In genomic region chr15:71116942-71117341, GRCh38 we compare ENCODE assay signal across 11 cellular contexts. TPM values are rescaled to one million over a fixed set of nuclear protein-coding genes. Genes with fewer than 3 reads are reported as not detected.
DNase-seq lines count a peak whose midpoint lies in the region; ATAC-seq, FAIRE-seq and TF ChIP-seq lines count a peak whose summit lies in the region.
"Had no signal": no experiment of that assay in that cellular context is flagged by ENCODE, and none has a peak within 500 bp of the region (broad histone marks: within the 10 kb centered on the region; RNA-seq: fewer than 3 reads in every experiment).

No MANE protein-coding gene starts in this region.

- peak overlapping the region; percentile 85 for H3K4me3 Mint-ChIP-seq in astrocyte (ENCODE audit: unreplicated experiment)
- H3K4me3 Mint-ChIP-seq in stimulated activated memory B cell treated with anti-CD40 and anti-IgM and Interleukin-4, amounts not matched to agents 10 μg/mL and 1 μg/mL and 100 μg/mL, for 72 hours, result no peak overlapping the region

- no peaks in the 10 kb centered on the region for H3K36me3 ChIP-seq in astrocyte (ENCODE audit: insufficient read depth, low read length)
- no peaks in the 10 kb centered on the region for H3K36me3 ChIP-seq in iPS-15b (ENCODE audit: control insufficient read depth, insufficient read depth, low read length)
- no peaks in the 10 kb centered on the region for H3K36me3 ChIP-seq in smooth muscle cell (ENCODE audit: low read depth)

- H3F3A ChIP-seq in smooth muscle cell (ENCODE audit: low read depth), result no peaks in the 10 kb centered on the region

- no peaks in the 10 kb centered on the region for H3K9me3 Mint-ChIP-seq in astrocyte (ENCODE audit: unreplicated experiment)
- no peaks in the 10 kb centered on the region for H3K9me3 Mint-ChIP-seq in stimulated activated memory B cell treated with anti-CD40 and anti-IgM and Interleukin-4, amounts not matched to agents 10 μg/mL and 1 μg/mL and 100 μg/mL, for 72 hours

- H3K4me1 ChIP-seq in astrocyte (ENCODE audit: insufficient read depth, low read length), result peaks cover 16% of the 10 kb centered on the region
- peaks cover 7% of the 10 kb centered on the region for H3K4me1 ChIP-seq in iPS-15b (ENCODE audit: control insufficient read depth, insufficient read depth, low read length)
- H3K4me1 ChIP-seq in smooth muscle cell (ENCODE audit: low read depth), result peaks cover 14% of the 10 kb centered on the region

- DNase-seq in HT-29 (ENCODE audit: low spot score), result peak; percentile 48
- no peak for DNase-seq in astrocyte (ENCODE audit: low read depth)
- no peak for DNase-seq in smooth muscle cell (lab: John Stamatoyannopoulos, UW; ENCODE audit: unreplicated experiment)
- no peak for DNase-seq in NCI-H446 treated with DMSO at 0.1 percent for 48 hours (lab: John Stamatoyannopoulos, UW)
- DNase-seq: NCI-H2227 treated with DMSO at 0.1 percent for 48 hours had no signal

- H3K4me2 ChIP-seq in astrocyte (ENCODE audit: low read length), result peak overlapping the region; percentile 94
- no peak overlapping the region for H3K4me2 ChIP-seq in smooth muscle cell

- WGBS in smooth muscle cell (ENCODE audit: low lambda C conversion rate), result 88% methylated on average over 3 of the region's 3 CpGs

- no peaks in the 10 kb centered on the region for H3K36me3 Mint-ChIP-seq in astrocyte (ENCODE audit: low read depth, unreplicated experiment)
- H3K36me3 Mint-ChIP-seq in stimulated activated memory B cell treated with anti-CD40 and anti-IgM and Interleukin-4, amounts not matched to agents 10 μg/mL and 1 μg/mL and 100 μg/mL, for 72 hours, result no peaks in the 10 kb centered on the region

- H3K9ac ChIP-seq in astrocyte (ENCODE audit: low read length), result peak overlapping the region; percentile 86
- no peak overlapping the region for H3K9ac ChIP-seq in iPS-15b (ENCODE audit: low read depth, low read length)
- H3K9ac ChIP-seq in smooth muscle cell (ENCODE audit: low read depth), result no peak overlapping the region

- H3K4me1 Mint-ChIP-seq in astrocyte (ENCODE audit: low read depth, unreplicated experiment), result peaks cover 4% of the 10 kb centered on the region
- H3K4me1 Mint-ChIP-seq in stimulated activated memory B cell treated with anti-CD40 and anti-IgM and Interleukin-4, amounts not matched to agents 10 μg/mL and 1 μg/mL and 100 μg/mL, for 72 hours, result peaks cover 7% of the 10 kb centered on the region

- ATAC-seq in HG02870 (IDR thresholded peaks at IDR 0.05; ENCODE audit: unreplicated experiment), result no peak
- no peak for ATAC-seq in stimulated activated memory B cell treated with anti-CD40 and anti-IgM and Interleukin-4, amounts not matched to agents 10 μg/mL and 1 μg/mL and 100 μg/mL, for 72 hours
- no peak for ATAC-seq in HG02678 (IDR thresholded peaks at IDR 0.05; ENCODE audit: unreplicated experiment)

- H3K79me2 ChIP-seq in astrocyte (ENCODE audit: insufficient read depth, low read length), result peaks cover 51% of the 10 kb centered on the region
- no peaks in the 10 kb centered on the region for H3K79me2 ChIP-seq in smooth muscle cell (ENCODE audit: low read depth)

- peaks cover 21% of the 10 kb centered on the region for H3K27me3 Mint-ChIP-seq in astrocyte (ENCODE audit: low read depth, unreplicated experiment)
- peaks cover 70% of the 10 kb centered on the region for H3K27me3 Mint-ChIP-seq in stimulated activated memory B cell treated with anti-CD40 and anti-IgM and Interleukin-4, amounts not matched to agents 10 μg/mL and 1 μg/mL and 100 μg/mL, for 72 hours

- no peaks in the 10 kb centered on the region for H3K9me3 ChIP-seq in astrocyte (ENCODE audit: insufficient read depth, low read depth, low read length)
- H3K9me3 ChIP-seq in iPS-15b (ENCODE audit: control insufficient read depth, insufficient read depth, low read length), result no peaks in the 10 kb centered on the region
- H3K9me3 ChIP-seq in smooth muscle cell (replicated peaks; ENCODE audit: low read depth), result no peaks in the 10 kb centered on the region

- no peaks in the 10 kb centered on the region for H4K20me1 ChIP-seq in astrocyte (ENCODE audit: insufficient read depth, low read length)
- H4K20me1 ChIP-seq in smooth muscle cell (ENCODE audit: low read depth), result no peaks in the 10 kb centered on the region

- FAIRE-seq in astrocyte (lab: Jason Lieb, UNC), result no peak
- FAIRE-seq: D721Med, H1 had no signal

- H3K27me3 ChIP-seq in astrocyte (ENCODE audit: insufficient read depth, low read length), result no peaks in the 10 kb centered on the region
- peaks cover 24% of the 10 kb centered on the region for H3K27me3 ChIP-seq in iPS-15b (ENCODE audit: control insufficient read depth, insufficient read depth, low read length)
- H3K27me3 ChIP-seq in smooth muscle cell (ENCODE audit: low read depth), result peaks cover 4% of the 10 kb centered on the region

- no peak for TF ChIP-seq CTCF in astrocyte (IDR thresholded peaks at IDR 0.05; ENCODE audit: insufficient read depth, low read depth, low read length)
- TF ChIP-seq CTCF in smooth muscle cell (IDR thresholded peaks at IDR 0.05; ENCODE audit: borderline replicate concordance, insufficient read depth, poor library complexity, severe bottlenecking), result no peak

- no peak overlapping the region for H3K27ac Mint-ChIP-seq in astrocyte (ENCODE audit: unreplicated experiment)
- H3K27ac Mint-ChIP-seq in stimulated activated memory B cell treated with anti-CD40 and anti-IgM and Interleukin-4, amounts not matched to agents 10 μg/mL and 1 μg/mL and 100 μg/mL, for 72 hours, result no peak overlapping the region

- H3K4me3 ChIP-seq in astrocyte (ENCODE audit: insufficient read depth, low read depth, low read length) (peak overlapping the region; percentile 76), iPS-15b (ENCODE audit: low read depth, low read length) (peak overlapping the region; percentile 74), smooth muscle cell (peak overlapping the region; percentile 72)

- no peak overlapping the region for H2AFZ ChIP-seq in astrocyte (ENCODE audit: low read depth, low read length)
- H2AFZ ChIP-seq in smooth muscle cell (ENCODE audit: low read depth), result no peak overlapping the region

- no peak overlapping the region for H3K27ac ChIP-seq in astrocyte (ENCODE audit: low read depth, low read length)
- no peak overlapping the region for H3K27ac ChIP-seq in smooth muscle cell (ENCODE audit: low read depth)

RNA-seq across cellular contexts. Expression of gene THSD4, which starts 1.7 kb away (rescaled TPM):
- total RNA-seq in HT-29 (2014; rRNA removed; shearing (Covaris generic)), result 19.5 and 31.9 TPM in 2 replicates
- 0.99 and 2.5 TPM in 2 replicates for total RNA-seq in astrocyte
- 4.1 and 6.5 TPM in 2 replicates for total RNA-seq in smooth muscle cell
- 2.5 and 7.6 TPM in 2 replicates for polyA plus RNA-seq in smooth muscle cell
